Comparison of ENCODE assay signal across 30 cellular contexts in genomic region chr16:66379571-66379941, GRCh38. TPM values are rescaled to one million over a fixed set of nuclear protein-coding genes. Genes with fewer than 3 reads are reported as not detected.
A peak's percentile ranks its signal among the peaks of the same experiment; 100 is the strongest.
DNase-seq lines count a peak whose midpoint lies in the region; ATAC-seq, FAIRE-seq and TF ChIP-seq lines count a peak whose summit lies in the region.
"Had no signal": no experiment of that assay in that cellular context is flagged by ENCODE, and none has a peak within 500 bp of the region (broad histone marks: within the 10 kb centered on the region; RNA-seq: fewer than 3 reads in every experiment).

No MANE protein-coding gene starts in this region.

- no peak overlapping the region for H2BK120ac ChIP-seq in neuronal stem cell (ENCODE audit: low read depth, low read length)

- no peak for ATAC-seq in HepG2
- no peak for ATAC-seq in right lobe of liver
- ATAC-seq in RWPE2 (ENCODE audit: low read depth), result no peak
- ATAC-seq in upper lobe of left lung (ENCODE audit: low FRiP score in 2 of 2), result no peak
- ATAC-seq in omental fat pad (ENCODE audit: low FRiP score), result no peak
- no peak for ATAC-seq in left lobe of liver

- no peak for TF ChIP-seq RAD21 in HepG2 (CRISPR knock-in tag; IDR thresholded peaks at IDR 0.05)

- H3K27ac ChIP-seq in HepG2 (ENCODE audit: extremely low read length, insufficient read depth, low read length) (no peak overlapping the region), right lobe of liver (no peak overlapping the region), RWPE2 (ENCODE audit: poor library complexity, severe bottlenecking) (no peak overlapping the region), neuronal stem cell (replicated peaks; ENCODE audit: low read length) (no peak overlapping the region), upper lobe of left lung (peak overlapping the region in 3 of 4 donors; percentile 6 to 76 (median 65))
- H3K27ac ChIP-seq: GM23248 had no signal

- H2BK12ac ChIP-seq in neuronal stem cell (ENCODE audit: low read length), result no peak overlapping the region

- POLR2A ChIA-PET in HepG2 (lab: Yijun Ruan, JAX), result no interaction called here

- H3K27me3 ChIP-seq in HepG2 (ENCODE audit: control insufficient read depth in 1 of 2, insufficient read depth in 2 of 2, low read length in 2 of 2), result peaks cover 2 to 3% of the 10 kb centered on the region in 2 experiments; a peak in 1 of 5 replicates
- no peaks in the 10 kb centered on the region for H3K27me3 ChIP-seq in right lobe of liver
- H3K27me3 ChIP-seq in RWPE2 (ENCODE audit: insufficient read depth, poor library complexity, severe bottlenecking), result no peaks in the 10 kb centered on the region
- H3K27me3 ChIP-seq in neuronal stem cell (ENCODE audit: control insufficient read depth in 3 of 3, insufficient read depth in 3 of 3, low read depth in 1 of 3, low read length in 3 of 3), result peaks cover 0 to 2% (median 0%) of the 10 kb centered on the region in 3 experiments
- no peaks in the 10 kb centered on the region for H3K27me3 ChIP-seq in upper lobe of left lung
- H3K27me3 ChIP-seq: MG63 had no signal

- no peak overlapping the region for H2BK15ac ChIP-seq in neuronal stem cell (ENCODE audit: low read length)

- H3K79me1 ChIP-seq in neuronal stem cell (ENCODE audit: low read depth, low read length), result no peaks in the 10 kb centered on the region

- H3K4me2 ChIP-seq in HepG2 (ENCODE audit: low read depth, low read length), result no peak overlapping the region
- no peak overlapping the region for H3K4me2 ChIP-seq in neuronal stem cell (ENCODE audit: insufficient read depth, low read length, poor library complexity, severe bottlenecking)

- H3K4ac ChIP-seq in neuronal stem cell (ENCODE audit: low read length), result no peak overlapping the region

- H2AFZ ChIP-seq in HepG2 (ENCODE audit: low read length) (no peak overlapping the region), neuronal stem cell (ENCODE audit: low read length) (no peak overlapping the region)
- H2AFZ ChIP-seq: GM23248 had no signal

- in situ Hi-C loops in HepG2 (cut with HindIII; ENCODE audit: extremely low pct_ligation_motif_present, low pct_unique_long_range_greater_than_20kb), result no loop called here

- no peaks in the 10 kb centered on the region for H4K20me1 ChIP-seq in HepG2 (ENCODE audit: insufficient read depth, low read length)

- no peaks in the 10 kb centered on the region for H3K79me2 ChIP-seq in HepG2 (ENCODE audit: insufficient read depth, low read length)

- no peak overlapping the region for H3K23ac ChIP-seq in neuronal stem cell (ENCODE audit: low read depth, low read length, poor library complexity)

- no peak overlapping the region for H4K8ac ChIP-seq in neuronal stem cell (ENCODE audit: low read depth, low read length)

- TF ChIP-seq POLR2A in HepG2 (IDR thresholded peaks at IDR 0.05; ENCODE audit: insufficient read depth in 1 of 2, low read depth in 2 of 2, low read length in 2 of 2) (no peak), right lobe of liver (IDR thresholded peaks at IDR 0.05) (no peak), upper lobe of left lung (IDR thresholded peaks at IDR 0.05) (no peak)

- H2AK5ac ChIP-seq in neuronal stem cell (ENCODE audit: low read depth, low read length), result no peak overlapping the region

- H3K9ac ChIP-seq in HepG2 (ENCODE audit: insufficient read depth, low read depth, low read length) (no peak overlapping the region), neuronal stem cell (ENCODE audit: low read depth, low read length, poor library complexity) (peak overlapping the region; percentile 16)
- H3K9ac ChIP-seq: GM23248 had no signal

- H3K4me3 ChIP-seq in HepG2 (replicated peaks in 1 of 3; ENCODE audit: insufficient read depth in 1 of 3, low read depth in 2 of 3, low read length in 3 of 3), result no peak overlapping the region
- H3K4me3 ChIP-seq in right lobe of liver, result no peak overlapping the region
- H3K4me3 ChIP-seq in RWPE2 (ENCODE audit: severe bottlenecking), result no peak overlapping the region
- H3K4me3 ChIP-seq in neuronal stem cell (ENCODE audit: low read length in 2 of 2), result no peak overlapping the region
- H3K4me3 ChIP-seq in upper lobe of left lung, result no peak overlapping the region
- H3K4me3 ChIP-seq: GM23248, MG63 had no signal

- H3K4me1 ChIP-seq in HepG2 (ENCODE audit: insufficient read depth, low read length), result peaks cover 43% of the 10 kb centered on the region
- no peaks in the 10 kb centered on the region for H3K4me1 ChIP-seq in right lobe of liver
- peaks cover 23% of the 10 kb centered on the region for H3K4me1 ChIP-seq in RWPE2 (ENCODE audit: insufficient read depth, poor library complexity, severe bottlenecking)
- H3K4me1 ChIP-seq in neuronal stem cell (ENCODE audit: control insufficient read depth in 2 of 2, insufficient read depth in 1 of 2, low read depth in 1 of 2, low read length in 2 of 2), result peaks cover 6 to 15% of the 10 kb centered on the region in 2 donors
- H3K4me1 ChIP-seq in upper lobe of left lung, result peaks cover 10 to 46% (median 26%) of the 10 kb centered on the region in 4 donors

- intact Hi-C loops in HepG2 (cut with micrococcal nuclease; ENCODE audit: unreplicated experiment) (no loop called here), right lobe of liver (cut with DNase I) (no loop called here)

- no peak for TF ChIP-seq CTCF in HepG2 (CRISPR knock-in tag; IDR thresholded peaks at IDR 0.05)
- TF ChIP-seq CTCF in right lobe of liver (IDR thresholded peaks at IDR 0.05), result no peak
- TF ChIP-seq CTCF in RWPE2 (IDR thresholded peaks at IDR 0.05; ENCODE audit: poor library complexity, severe bottlenecking), result no peak
- no peak for TF ChIP-seq CTCF in upper lobe of left lung (IDR thresholded peaks at IDR 0.05)
- no peak for TF ChIP-seq CTCF in omental fat pad (IDR thresholded peaks at IDR 0.05)

- DNase-seq in HepG2 (ENCODE audit: low spot score) (no peak), right lobe of liver (no peak), RWPE2 (ENCODE audit: low spot score) (peak; percentile 14), neuronal stem cell (ENCODE audit: low spot score) (no peak), upper lobe of left lung (no peak), omental fat pad (ENCODE audit: low spot score) (no peak), left lobe of liver (ENCODE audit: low spot score) (no peak)
- no peak for DNase-seq in stimulated activated CD4-positive, alpha-beta T cell treated with anti-CD3 and anti-CD28 coated beads, Interleukin-4, amount 100 ng/mL, for 4 hours
- DNase-seq: DMS53; GM23248; H7; KBM-7; MG63; NCI-H1105 treated with DMSO at 0.1 percent for 48 hours; NCI-H146; NCI-H1930; NCI-H446; NCI-H526; NCI-H82; NK-92 treated with Interleukin-12 subunit alpha and Interleukin-12 subunit beta, amount 100 ng/mL, for 24 hours; RPMI8226; SHP77 had no signal

- no peak for FAIRE-seq in HepG2 (lab: Jason Lieb, UNC)
- FAIRE-seq: D721Med, GM18507 had no signal

- H3K36me3 ChIP-seq in HepG2 (replicated peaks in 1 of 2; ENCODE audit: control insufficient read depth in 1 of 2, insufficient read depth in 2 of 2, low read length in 2 of 2) (no peaks in the 10 kb centered on the region), right lobe of liver (no peaks in the 10 kb centered on the region), RWPE2 (ENCODE audit: low read depth) (no peaks in the 10 kb centered on the region), neuronal stem cell (replicated peaks in 1 of 2; ENCODE audit: control insufficient read depth in 2 of 2, insufficient read depth in 2 of 2, low read length in 2 of 2) (no peaks in the 10 kb centered on the region), upper lobe of left lung (peaks cover 0 to 13% (median 0%) of the 10 kb centered on the region in 4 donors)
- H3K36me3 ChIP-seq: MG63 had no signal

- no peak overlapping the region for H2BK5ac ChIP-seq in neuronal stem cell (ENCODE audit: low read length)

- 46% methylated on average over 3 of the region's 3 CpGs for WGBS in HepG2 (ENCODE audit: low lambda C conversion rate)
- WGBS in right lobe of liver (ENCODE audit: insufficient coverage, low coverage, low lambda C conversion rate, missing lambda C conversion rate), result 75% methylated on average over 3 of the region's 3 CpGs
- WGBS in neuronal stem cell (ENCODE audit: extremely low coverage in 2 of 2, insufficient read length in 2 of 2, insufficient replicate concordance in 1 of 2), 2 donors, result 100% methylated on average over 1 of the region's 3 CpGs; no CpG with 5 or more reads in 1 of the 2 donors
- WGBS in upper lobe of left lung, 2 donors, result 89 to 92% methylated on average over 3 of the region's 3 CpGs

- no peak overlapping the region for H3K14ac ChIP-seq in neuronal stem cell (ENCODE audit: low read length)

- CTCF ChIA-PET in HepG2 (lab: Yijun Ruan, JAX; ENCODE audit: low intra/inter-chr PET ratio, low total read pairs), result no interaction called here

- H3K9me3 ChIP-seq in HepG2 (ENCODE audit: low read length) (no peaks in the 10 kb centered on the region), right lobe of liver (no peaks in the 10 kb centered on the region), RWPE2 (ENCODE audit: severe bottlenecking) (no peaks in the 10 kb centered on the region), neuronal stem cell (replicated peaks in 1 of 2; ENCODE audit: control insufficient read depth in 2 of 2, insufficient read depth in 1 of 2, low read depth in 1 of 2, low read length in 2 of 2) (no peaks in the 10 kb centered on the region), upper lobe of left lung (no peaks in the 10 kb centered on the region)
- H3K9me3 ChIP-seq: MG63 had no signal

- BruUV-seq in HepG2 (replicated peaks; lab: Mats Ljungman, UMichigan), result no TSS peak

- H3K18ac ChIP-seq in neuronal stem cell (ENCODE audit: low read length), result no peak overlapping the region

- H4K91ac ChIP-seq in neuronal stem cell (ENCODE audit: low read depth, low read length, poor library complexity), result no peak overlapping the region

- TF ChIP-seq EP300 in HepG2 (IDR thresholded peaks at IDR 0.05; ENCODE audit: low read depth in 2 of 2, low read length in 2 of 2), result no peak
- no peak for TF ChIP-seq EP300 in HepG2 (CRISPR knock-in tag; IDR thresholded peaks at IDR 0.05; ENCODE audit: borderline replicate concordance)
- no peak for TF ChIP-seq EP300 in upper lobe of left lung (IDR thresholded peaks at IDR 0.05)

RNA-seq across cellular contexts. Expression of gene CDH5, which starts 13.1 kb away (rescaled TPM):
- total RNA-seq in HepG2 (2016; rRNA removed; fragmentation: Illumina TruSeq; extraction: Trizol) (0.34 and 0.71 TPM in 2 replicates), right lobe of liver (10 to 100 TPM in 5 of 6 experiments, 1 to 10 TPM in 1; 9.0 to 25.7 (median 15.4) TPM), upper lobe of left lung (100 to 1,000 TPM in 3 of 6 donors, 10 to 100 TPM in 3; 54.5 to 146 (median 89.8) TPM), omental fat pad (100 to 1,000 TPM in 1 of 4 donors, 10 to 100 TPM in 3; 31.8 to 237 (median 95.8) TPM), left lobe of liver (13.5 TPM)
- total RNA-seq in HepG2 (2016; cell fraction: cytosol; rRNA removed; fragmentation: Illumina TruSeq; extraction: Trizol; ENCODE audit: low read depth), result not detected in 2 replicates
- 0.37 and 0.46 TPM in 2 replicates for total RNA-seq in HepG2 (2016; cell fraction: insoluble cytoplasmic fraction; rRNA removed; fragmentation: Illumina TruSeq; extraction: Trizol)
- 0.15 and 0.24 TPM in 2 replicates for total RNA-seq in HepG2 (2016; cell fraction: membrane; rRNA removed; fragmentation: Illumina TruSeq; extraction: Trizol)
- 0.53 and 0.99 TPM in 2 replicates for total RNA-seq in HepG2 (2016; cell fraction: nucleus; rRNA removed; fragmentation: Illumina TruSeq; extraction: Trizol)
- polyA plus RNA-seq in HepG2 (2011; rRNA removed), result 1.0 and 1.1 TPM in 2 replicates
- polyA plus RNA-seq in HepG2 (2011; cell fraction: cytosol; rRNA removed), result 0.85 and 1.1 TPM in 2 replicates
- polyA plus RNA-seq in HepG2 (2011; cell fraction: nucleus; rRNA removed), result 0.78 and 1.3 TPM in 2 replicates
- polyA plus RNA-seq in HepG2 (2012), result 0.63 and 2.2 TPM in 2 replicates
- 0.03 and 0.07 TPM in 2 replicates for polyA plus RNA-seq in HepG2 (2016; cell fraction: cytosol; fragmentation: Illumina TruSeq; extraction: Trizol; ENCODE audit: low read depth)
- 0.11 and 0.25 TPM in 2 replicates for polyA plus RNA-seq in HepG2 (2016; cell fraction: insoluble cytoplasmic fraction; fragmentation: Illumina TruSeq; extraction: Trizol; ENCODE audit: low read depth)
- 0.09 and 0.19 TPM in 2 replicates for polyA plus RNA-seq in HepG2 (2016; cell fraction: membrane; fragmentation: Illumina TruSeq; extraction: Trizol; ENCODE audit: low read depth)
- polyA plus RNA-seq in HepG2 (2016; cell fraction: nucleus; fragmentation: Illumina TruSeq; extraction: Trizol; ENCODE audit: insufficient read depth, low read depth), result 0.67 and 0.83 TPM in 2 replicates
- polyA minus RNA-seq in HepG2 (2011; rRNA and poly(A)+ RNA removed; ENCODE audit: low replicate concordance), result 1.8 and 2.9 TPM in 2 replicates
- 0.35 and 1.8 TPM in 2 replicates for polyA minus RNA-seq in HepG2 (2011; cell fraction: cytosol; rRNA and poly(A)+ RNA removed)
- 0.99 and 3.0 TPM in 2 replicates for polyA minus RNA-seq in HepG2 (2011; cell fraction: nucleus; rRNA and poly(A)+ RNA removed)
- 0.21 TPM for polyA plus RNA-seq in neuronal stem cell (2013, experiment 1 of 2)
- 0.25 TPM for polyA plus RNA-seq in neuronal stem cell (2013, experiment 2 of 2)
- total RNA-seq: A172, G401, GM23248, H7, HT-29, SK-MEL-5 had no signal
- polyA plus RNA-seq: BJ, GM23248 had no signal

RNA-seq across cellular contexts. Expression of gene BEAN1, which starts 47.5 kb away (rescaled TPM):
- 0.29 and 0.53 TPM in 2 replicates for total RNA-seq in HepG2 (2016; rRNA removed; fragmentation: Illumina TruSeq; extraction: Trizol)
- 1.9 TPM in 2 replicates for total RNA-seq in HepG2 (2016; cell fraction: cytosol; rRNA removed; fragmentation: Illumina TruSeq; extraction: Trizol; ENCODE audit: low read depth)
- 0.25 and 0.54 TPM in 2 replicates for total RNA-seq in HepG2 (2016; cell fraction: insoluble cytoplasmic fraction; rRNA removed; fragmentation: Illumina TruSeq; extraction: Trizol)
- 0.56 and 1.5 TPM in 2 replicates for total RNA-seq in HepG2 (2016; cell fraction: membrane; rRNA removed; fragmentation: Illumina TruSeq; extraction: Trizol)
- 0.65 TPM in 1 of 2 replicates, not detected in the other for total RNA-seq in HepG2 (2016; cell fraction: nucleus; rRNA removed; fragmentation: Illumina TruSeq; extraction: Trizol)
- 1.4 and 3.9 TPM in 2 replicates for polyA plus RNA-seq in HepG2 (2011; rRNA removed)
- polyA plus RNA-seq in HepG2 (2011; cell fraction: cytosol; rRNA removed), result 2.0 and 2.5 TPM in 2 replicates
- 3.4 and 5.2 TPM in 2 replicates for polyA plus RNA-seq in HepG2 (2011; cell fraction: nucleus; rRNA removed)
- 1.6 and 4.4 TPM in 2 replicates for polyA plus RNA-seq in HepG2 (2012)
- 2.9 and 4.2 TPM in 2 replicates for polyA plus RNA-seq in HepG2 (2016; cell fraction: cytosol; fragmentation: Illumina TruSeq; extraction: Trizol; ENCODE audit: low read depth)
- 0.10 TPM in 1 of 2 replicates, not detected in the other for polyA plus RNA-seq in HepG2 (2016; cell fraction: insoluble cytoplasmic fraction; fragmentation: Illumina TruSeq; extraction: Trizol; ENCODE audit: low read depth)
- 2.4 and 2.8 TPM in 2 replicates for polyA plus RNA-seq in HepG2 (2016; cell fraction: membrane; fragmentation: Illumina TruSeq; extraction: Trizol; ENCODE audit: low read depth)
- 0.81 and 1.1 TPM in 2 replicates for polyA plus RNA-seq in HepG2 (2016; cell fraction: nucleus; fragmentation: Illumina TruSeq; extraction: Trizol; ENCODE audit: insufficient read depth, low read depth)
- 0.21 and 3.5 TPM in 2 replicates for polyA minus RNA-seq in HepG2 (2011; rRNA and poly(A)+ RNA removed; ENCODE audit: low replicate concordance)
- 1.7 TPM in 1 of 2 replicates, not detected in the other for polyA minus RNA-seq in HepG2 (2011; cell fraction: cytosol; rRNA and poly(A)+ RNA removed)
- 1.5 and 1.9 TPM in 2 replicates for polyA minus RNA-seq in HepG2 (2011; cell fraction: nucleus; rRNA and poly(A)+ RNA removed)
- under 1 TPM in 3 of 6 experiments, not detected in 3; 0.09 to 0.26 (median 0.10) TPM for total RNA-seq in right lobe of liver
- 1.4 TPM for polyA plus RNA-seq in neuronal stem cell (2013, experiment 1 of 2)
- 1.6 TPM for polyA plus RNA-seq in neuronal stem cell (2013, experiment 2 of 2)
- 1 to 10 TPM in 1 of 6 donors, under 1 TPM in 3, not detected in 2; 0.22 to 1.0 (median 0.35) TPM for total RNA-seq in upper lobe of left lung
- 1 to 10 TPM in 2 of 4 donors, under 1 TPM in 1, not detected in 1; 0.94 to 2.2 (median 1.3) TPM for total RNA-seq in omental fat pad
- 0.38 TPM for total RNA-seq in left lobe of liver
- total RNA-seq: Daoy, G401, HT-29, SK-MEL-5 had no signal
- polyA plus RNA-seq: BJ had no signal

Comparison
In these comparisons a context has a peak if more than half of its experiments do, and no peak if none do; other contexts are left out.
1. H3K27ac ChIP-seq: peak in upper lobe of left lung (3 of 4); none in HepG2 (single experiment), right lobe of liver (0 of 3), RWPE2 (single experiment) and neuronal stem cell (single experiment).